Comparison of ENCODE assay signal across 27 cellular contexts in genomic region chr7:106128846-106129245, GRCh38.
"Had no signal": no experiment of that assay in that cellular context is flagged by ENCODE, and none has a peak within 500 bp of the region (broad histone marks: within the 10 kb centered on the region; RNA-seq: fewer than 3 reads in every experiment).

No MANE protein-coding gene starts in this region.

- H3K9me3 Mint-ChIP-seq: activated B cell treated with CpG ODN at 0.5 μM for 24 hours; activated CD4-positive, alpha-beta T cell treated with anti-CD3 and anti-CD28 coated beads, Interleukin-2, amount 10 ng/mL, durations not matched to agents 24 days and 14 days; activated naive CD4-positive, alpha-beta T cell treated with anti-CD3 and anti-CD28 coated beads, Interleukin-2, amount 50 U/mL, for 24 hours; activated T-cell treated with anti-CD3 and anti-CD28 coated beads, Interleukin-2, amount 50 U/mL, for 24 hours; activated T-helper 1 cell treated with anti-CD3 and anti-CD28 coated beads, Interleukin-12 subunit alpha, Interleukin-12 subunit beta, Interleukin-2, Interleukin-4 antibody, amounts not matched to agents 30 ng/mL and 10 ng/mL and 1 ng/mL, durations not matched to agents 14 hours and 24 hours and 36 hours had no signal

- DNase-seq: activated B cell treated with CpG ODN at 0.5 μM for 24 hours; activated CD4-positive, alpha-beta T cell treated with anti-CD3 and anti-CD28 coated beads for 1 hour; activated CD4-positive, alpha-beta T cell treated with anti-CD3 and anti-CD28 coated beads, Interleukin-2, amount 10 ng/mL, durations not matched to agents 24 days and 14 days; activated CD4-positive, alpha-beta T cell treated with anti-CD3 and anti-CD28 coated beads, Interleukin-2, amount 50 U/mL, for 48 hours; activated CD8-positive, alpha-beta memory T cell treated with anti-CD3 and anti-CD28 coated beads, Interleukin-2, amount 10 ng/mL, durations not matched to agents 7 days and 5 days; activated effector memory CD4-positive, alpha-beta T cell treated with Interleukin-2 at 50 U/mL for 16 hours; activated naive CD4-positive, alpha-beta T cell; activated T-cell treated with anti-CD3 and anti-CD28 coated beads, Interleukin-2, amount 50 U/mL, for 24 hours; amygdala; caudate nucleus; KBM-7; NCI-H1092 treated with DMSO at 0.1 percent for 48 hours; NCI-H1417 treated with DMSO at 0.1 percent for 48 hours; NCI-H1694; NCI-H2029; NCI-H2107; NCI-H2171 treated with DMSO at 0.1 percent for 48 hours; NCI-H226; NCI-H510A; NCI-H526 treated with DMSO at 0.1 percent for 48 hours; NCI-H82; RPMI8226; T-helper 17 cell; T-helper 9 cell had no signal

- H3K36me3 Mint-ChIP-seq: activated CD8-positive, alpha-beta memory T cell treated with anti-CD3 and anti-CD28 coated beads, Interleukin-2, amount 10 ng/mL, durations not matched to agents 7 days and 5 days; activated naive CD4-positive, alpha-beta T cell treated with anti-CD3 and anti-CD28 coated beads, Interleukin-2, amount 50 U/mL, for 24 hours had no signal

- H3K4me3 Mint-ChIP-seq: activated B cell treated with CpG ODN at 0.5 μM for 24 hours; activated CD4-positive, alpha-beta T cell treated with anti-CD3 and anti-CD28 coated beads, Interleukin-2, amount 10 ng/mL, durations not matched to agents 24 days and 14 days; activated CD8-positive, alpha-beta memory T cell treated with anti-CD3 and anti-CD28 coated beads, Interleukin-2, amount 10 ng/mL, durations not matched to agents 7 days and 5 days; activated naive CD4-positive, alpha-beta T cell treated with anti-CD3 and anti-CD28 coated beads, Interleukin-2, amount 50 U/mL, for 24 hours; activated T-cell treated with anti-CD3 and anti-CD28 coated beads, Interleukin-2, amount 50 U/mL, for 24 hours; activated T-helper 1 cell treated with anti-CD3 and anti-CD28 coated beads, Interleukin-12 subunit alpha, Interleukin-12 subunit beta, Interleukin-2, Interleukin-4 antibody, amounts not matched to agents 30 ng/mL and 10 ng/mL and 1 ng/mL, durations not matched to agents 14 hours and 24 hours and 36 hours; T-helper 17 cell had no signal

- H3K27ac Mint-ChIP-seq: activated B cell treated with CpG ODN at 0.5 μM for 24 hours; activated CD4-positive, alpha-beta T cell treated with anti-CD3 and anti-CD28 coated beads, Interleukin-2, amount 10 ng/mL, durations not matched to agents 24 days and 14 days; activated CD8-positive, alpha-beta memory T cell treated with anti-CD3 and anti-CD28 coated beads, Interleukin-2, amount 10 ng/mL, durations not matched to agents 7 days and 5 days; activated T-cell treated with anti-CD3 and anti-CD28 coated beads, Interleukin-2, amount 50 U/mL, for 24 hours; activated T-helper 1 cell treated with anti-CD3 and anti-CD28 coated beads, Interleukin-12 subunit alpha, Interleukin-12 subunit beta, Interleukin-2, Interleukin-4 antibody, amounts not matched to agents 30 ng/mL and 10 ng/mL and 1 ng/mL, durations not matched to agents 14 hours and 24 hours and 36 hours; T-helper 17 cell had no signal

- ATAC-seq: activated CD8-positive, alpha-beta memory T cell treated with anti-CD3 and anti-CD28 coated beads, Interleukin-2, amount 10 ng/mL, durations not matched to agents 7 days and 5 days; Right ventricle myocardium inferior; T-helper 17 cell had no signal

- H3K27me3 Mint-ChIP-seq: activated B cell treated with CpG ODN at 0.5 μM for 24 hours; activated naive CD4-positive, alpha-beta T cell treated with anti-CD3 and anti-CD28 coated beads, Interleukin-2, amount 50 U/mL, for 24 hours had no signal
